Comparison of ENCODE assay signal across 21 cellular contexts in genomic region chr3:13425692-13426091, GRCh38. TPM values are rescaled to one million over a fixed set of nuclear protein-coding genes. Genes with fewer than 3 reads are reported as not detected.
DNase-seq lines count a peak whose midpoint lies in the region; ATAC-seq lines count a peak whose summit lies in the region.
"Had no signal": no experiment of that assay in that cellular context is flagged by ENCODE, and none has a peak within 500 bp of the region (broad histone marks: within the 10 kb centered on the region; RNA-seq: fewer than 3 reads in every experiment).

No MANE protein-coding gene starts in this region.

- no peaks in the 10 kb centered on the region for H3K27me3 ChIP-seq in naive thymus-derived CD4-positive, alpha-beta T cell (ENCODE audit: control insufficient read depth in 2 of 2, insufficient read depth in 2 of 2, low read length in 2 of 2)
- peaks cover 9 to 19% of the 10 kb centered on the region in 2 experiments for H3K27me3 ChIP-seq in mesenchymal stem cell (ENCODE audit: control insufficient read depth in 1 of 2, insufficient read depth in 1 of 2, low read length in 2 of 2)

- H2BK12ac ChIP-seq in mesenchymal stem cell (ENCODE audit: low read length in 2 of 2) = no peak overlapping the region

- H3K9ac ChIP-seq in mesenchymal stem cell (ENCODE audit: low read length) = no peak overlapping the region
- H3K9ac ChIP-seq: GM23248, KMS-11 had no signal

- H3K4me3 ChIP-seq in naive thymus-derived CD4-positive, alpha-beta T cell (ENCODE audit: low read length) = no peak overlapping the region
- no peak overlapping the region for H3K4me3 ChIP-seq in mesenchymal stem cell (ENCODE audit: insufficient read depth in 1 of 2, low read depth in 1 of 2, low read length in 2 of 2)
- H3K4me3 ChIP-seq: GM23248, HAP-1, SK-N-MC had no signal

- H2BK120ac ChIP-seq in mesenchymal stem cell (ENCODE audit: low read depth, low read length) = no peak overlapping the region

- no peak overlapping the region for H2AFZ ChIP-seq in mesenchymal stem cell (ENCODE audit: low read depth, low read length)
- H2AFZ ChIP-seq: GM23248 had no signal

- no peak overlapping the region for H3K4ac ChIP-seq in mesenchymal stem cell (ENCODE audit: low read depth in 1 of 2, low read length in 2 of 2)

- no peak overlapping the region for H3K14ac ChIP-seq in mesenchymal stem cell (ENCODE audit: low read length in 2 of 2)

- peaks cover 0 to 6% of the 10 kb centered on the region in 2 donors for H3K36me3 Mint-ChIP-seq in activated naive CD4-positive, alpha-beta T cell treated with anti-CD3 and anti-CD28 coated beads, Interleukin-2, amount 50 U/mL, for 72 hours
- peaks cover 8% of the 10 kb centered on the region for H3K36me3 Mint-ChIP-seq in activated naive CD4-positive, alpha-beta T cell treated with anti-CD3 and anti-CD28 coated beads, Interleukin-2, amount 10 ng/mL, durations not matched to agents 7 days and 5 days
- H3K36me3 Mint-ChIP-seq in T-cell = no peaks in the 10 kb centered on the region
- H3K36me3 Mint-ChIP-seq in naive thymus-derived CD4-positive, alpha-beta T cell = peaks cover 0 to 10% (median 0%) of the 10 kb centered on the region in 5 donors

- H3K23ac ChIP-seq in mesenchymal stem cell (ENCODE audit: low read length in 2 of 2) = no peak overlapping the region

- no peak for ATAC-seq in activated naive CD4-positive, alpha-beta T cell treated with anti-CD3 and anti-CD28 coated beads, Interleukin-2, amount 50 U/mL, for 72 hours
- ATAC-seq in T-cell (replicated peaks in 1 of 4) = no peak
- ATAC-seq in naive thymus-derived CD4-positive, alpha-beta T cell = no peak
- no peak for ATAC-seq in HG03025 (IDR thresholded peaks at IDR 0.05; ENCODE audit: low FRiP score, unreplicated experiment)
- ATAC-seq: CD8-positive, alpha-beta T cell had no signal

- H3K18ac ChIP-seq in mesenchymal stem cell (ENCODE audit: low read depth in 1 of 2, low read length in 2 of 2) = no peak overlapping the region

- peaks cover 78% of the 10 kb centered on the region for H3K4me1 Mint-ChIP-seq in activated naive CD4-positive, alpha-beta T cell treated with anti-CD3 and anti-CD28 coated beads, Interleukin-2, amount 10 ng/mL, durations not matched to agents 7 days and 5 days
- H3K4me1 Mint-ChIP-seq in T-cell = peaks cover 63 to 72% (median 66%) of the 10 kb centered on the region in 3 donors
- peaks cover 36 to 76% (median 60%) of the 10 kb centered on the region in 7 donors for H3K4me1 Mint-ChIP-seq in naive thymus-derived CD4-positive, alpha-beta T cell

- no peak overlapping the region for H2AK5ac ChIP-seq in mesenchymal stem cell (ENCODE audit: low read length, severe bottlenecking)

- no peak overlapping the region for H3K27ac ChIP-seq in naive thymus-derived CD4-positive, alpha-beta T cell (ENCODE audit: low read depth, low read length)
- no peak overlapping the region for H3K27ac ChIP-seq in mesenchymal stem cell (ENCODE audit: low read length, poor library complexity, severe bottlenecking)
- H3K27ac ChIP-seq: GM23248, KMS-11, RWPE1, SK-N-MC had no signal

- no peak overlapping the region for H3K4me3 Mint-ChIP-seq in activated naive CD4-positive, alpha-beta T cell treated with anti-CD3 and anti-CD28 coated beads, Interleukin-2, amount 10 ng/mL, durations not matched to agents 7 days and 5 days
- H3K4me3 Mint-ChIP-seq in T-cell = no peak overlapping the region
- peak overlapping the region in 2 of 10 donors; percentile 39 to 61 for H3K4me3 Mint-ChIP-seq in naive thymus-derived CD4-positive, alpha-beta T cell
- H3K4me3 Mint-ChIP-seq: CD8-positive, alpha-beta T cell had no signal

- CTCF ChIA-PET in activated naive CD4-positive, alpha-beta T cell treated with anti-CD3 and anti-CD28 coated beads, Interleukin-2, amount 10 ng/mL, durations not matched to agents 7 days and 5 days (lab: Charles Lee) = interaction anchor here (1.1 to 1.4 kb wide), 2 partner anchors 9 to 26 kb away, joined by 3 to 10 read pairs; no protein-coding TSS in a partner anchor
- CTCF ChIA-PET in T-cell (lab: Charles Lee) = interaction anchor here (0.6 to 2.9 kb wide), 2 partner anchors 27 to 77 kb away, joined by 5 to 17 read pairs; no protein-coding TSS in a partner anchor
- CTCF ChIA-PET in naive thymus-derived CD4-positive, alpha-beta T cell (lab: Charles Lee) = interaction anchor here (0.9 to 1.6 kb wide), 4 partner anchors 10 to 80 kb away, joined by 3 to 8 read pairs (median 6); no protein-coding TSS in a partner anchor

- H2BK5ac ChIP-seq in mesenchymal stem cell (ENCODE audit: low read depth, low read length, poor library complexity, severe bottlenecking) = no peak overlapping the region

- 69% methylated on average over 2 of the region's 2 CpGs for WGBS in mesenchymal stem cell

- DNase-seq in activated naive CD4-positive, alpha-beta T cell treated with anti-CD3 and anti-CD28 coated beads, Interleukin-2, amount 50 U/mL, for 72 hours (ENCODE audit: low spot score in 2 of 2) = no peak
- no peak for DNase-seq in activated naive CD4-positive, alpha-beta T cell treated with anti-CD3 and anti-CD28 coated beads, Interleukin-2, amount 10 ng/mL, durations not matched to agents 7 days and 5 days
- no peak for DNase-seq in T-cell
- DNase-seq in naive thymus-derived CD4-positive, alpha-beta T cell = no peak
- no peak for DNase-seq in mesenchymal stem cell
- no peak for DNase-seq in activated CD4-positive, alpha-beta T cell treated with anti-CD3 and anti-CD28 coated beads for 48 hours
- DNase-seq: CD8-positive, alpha-beta T cell; DMS153; GM23248; NCI-H1105; NCI-H146; NCI-H2029; NCI-H2227 treated with DMSO at 0.1 percent for 48 hours; NCI-H510A; NK-92 treated with Interleukin-12 subunit alpha and Interleukin-12 subunit beta, amount 100 ng/mL, for 24 hours; SHP77 treated with DMSO at 0.1 percent for 48 hours had no signal

- peak overlapping the region; percentile 11 to 40 for H3K27ac Mint-ChIP-seq in activated naive CD4-positive, alpha-beta T cell treated with anti-CD3 and anti-CD28 coated beads, Interleukin-2, amount 50 U/mL, for 72 hours
- no peak overlapping the region for H3K27ac Mint-ChIP-seq in activated naive CD4-positive, alpha-beta T cell treated with anti-CD3 and anti-CD28 coated beads, Interleukin-2, amount 10 ng/mL, durations not matched to agents 7 days and 5 days
- H3K27ac Mint-ChIP-seq in T-cell = peak overlapping the region; percentile 77 to 79
- peak overlapping the region in 8 of 9 donors; percentile 62 to 98 (median 78) for H3K27ac Mint-ChIP-seq in naive thymus-derived CD4-positive, alpha-beta T cell
- H3K27ac Mint-ChIP-seq: CD8-positive, alpha-beta T cell had no signal

- peaks cover 25 to 51% of the 10 kb centered on the region in 2 donors for H3K4me1 ChIP-seq in naive thymus-derived CD4-positive, alpha-beta T cell (ENCODE audit: control insufficient read depth in 2 of 2, insufficient read depth in 2 of 2, low read length in 2 of 2)
- H3K4me1 ChIP-seq in mesenchymal stem cell (ENCODE audit: control insufficient read depth, insufficient read depth, low read depth, low read length) = peaks cover under 1% of the 10 kb centered on the region

- no peak overlapping the region for H4K8ac ChIP-seq in mesenchymal stem cell (ENCODE audit: low read length)

- no peaks in the 10 kb centered on the region for H3K9me3 ChIP-seq in naive thymus-derived CD4-positive, alpha-beta T cell (ENCODE audit: control insufficient read depth in 2 of 3, low read length in 3 of 3)
- H3K9me3 ChIP-seq in mesenchymal stem cell (ENCODE audit: control insufficient read depth, low read length) = no peaks in the 10 kb centered on the region
- H3K9me3 ChIP-seq: HAP-1 had no signal

- no peaks in the 10 kb centered on the region for H3K79me1 ChIP-seq in mesenchymal stem cell (replicated peaks; ENCODE audit: low read length, poor library complexity, severe bottlenecking)

- H3K36me3 ChIP-seq in naive thymus-derived CD4-positive, alpha-beta T cell (ENCODE audit: control insufficient read depth in 2 of 3, insufficient read depth in 3 of 3, low read length in 3 of 3) = no peaks in the 10 kb centered on the region
- no peaks in the 10 kb centered on the region for H3K36me3 ChIP-seq in mesenchymal stem cell (ENCODE audit: control insufficient read depth in 1 of 2, insufficient read depth in 2 of 2, low read depth in 1 of 2, low read length in 2 of 2)
- H3K36me3 ChIP-seq: HAP-1 had no signal

- H3K4me2 ChIP-seq in mesenchymal stem cell (ENCODE audit: low read length, poor library complexity, severe bottlenecking) = no peak overlapping the region
- H3K4me2 ChIP-seq: KMS-11 had no signal

- intact Hi-C loops in naive thymus-derived CD4-positive, alpha-beta T cell (cut with micrococcal nuclease) = loop anchor here in 1 of 2 donors (10.0 kb wide), 1 partner anchor 1639 kb away; the partner anchor contains the start of gene MRPS25

- POLR2A ChIA-PET in T-cell (lab: Charles Lee) = no interaction called here
- POLR2A ChIA-PET in naive thymus-derived CD4-positive, alpha-beta T cell (lab: Charles Lee) = interaction anchor here (0.7 to 4.1 kb wide), 4 partner anchors 10 to 26 kb away, joined by 3 to 32 read pairs (median 14); no protein-coding TSS in a partner anchor

- no peak overlapping the region for H2BK15ac ChIP-seq in mesenchymal stem cell (ENCODE audit: low read depth, poor library complexity, severe bottlenecking)

- no peak overlapping the region for H4K91ac ChIP-seq in mesenchymal stem cell (ENCODE audit: low read length)

- H3K9me3 Mint-ChIP-seq in activated naive CD4-positive, alpha-beta T cell treated with anti-CD3 and anti-CD28 coated beads, Interleukin-2, amount 50 U/mL, for 72 hours = no peaks in the 10 kb centered on the region
- peaks cover 2% of the 10 kb centered on the region for H3K9me3 Mint-ChIP-seq in activated naive CD4-positive, alpha-beta T cell treated with anti-CD3 and anti-CD28 coated beads, Interleukin-2, amount 10 ng/mL, durations not matched to agents 7 days and 5 days
- no peaks in the 10 kb centered on the region for H3K9me3 Mint-ChIP-seq in T-cell
- H3K9me3 Mint-ChIP-seq in naive thymus-derived CD4-positive, alpha-beta T cell = peaks cover 0 to 2% (median 0%) of the 10 kb centered on the region in 11 donors
- H3K9me3 Mint-ChIP-seq: CD8-positive, alpha-beta T cell had no signal

- H3K27me3 Mint-ChIP-seq in activated naive CD4-positive, alpha-beta T cell treated with anti-CD3 and anti-CD28 coated beads, Interleukin-2, amount 10 ng/mL, durations not matched to agents 7 days and 5 days = no peaks in the 10 kb centered on the region
- H3K27me3 Mint-ChIP-seq in T-cell = no peaks in the 10 kb centered on the region
- no peaks in the 10 kb centered on the region for H3K27me3 Mint-ChIP-seq in naive thymus-derived CD4-positive, alpha-beta T cell

RNA-seq across cellular contexts. Expression of gene NUP210, which starts 5.6 kb away (rescaled TPM):
- total RNA-seq in activated naive CD4-positive, alpha-beta T cell treated with anti-CD3 and anti-CD28 coated beads, Interleukin-2, amount 50 U/mL, for 72 hours = 100 to 1,000 TPM; 116 to 147 TPM
- total RNA-seq in T-cell = 100 to 1,000 TPM; 117 to 148 (median 125) TPM
- 100 to 1,000 TPM; 131 to 164 (median 150) TPM for total RNA-seq in naive thymus-derived CD4-positive, alpha-beta T cell
- polyA plus RNA-seq in naive thymus-derived CD4-positive, alpha-beta T cell = 10 to 100 TPM; 52.6 to 93.6 TPM
- 0.04 TPM for polyA plus RNA-seq in mesenchymal stem cell (2013, experiment 1 of 2)
- polyA plus RNA-seq in mesenchymal stem cell (2013, experiment 2 of 2) = 0.04 TPM
- total RNA-seq: GM23248 had no signal

RNA-seq across cellular contexts. Expression of gene HDAC11, which starts 54.4 kb away (rescaled TPM):
- total RNA-seq in activated naive CD4-positive, alpha-beta T cell treated with anti-CD3 and anti-CD28 coated beads, Interleukin-2, amount 50 U/mL, for 72 hours = 1 to 10 TPM; 3.7 TPM
- 10 to 100 TPM in 1 of 5 donors, 1 to 10 TPM in 4; 5.9 to 10.4 (median 7.9) TPM for total RNA-seq in T-cell
- total RNA-seq in naive thymus-derived CD4-positive, alpha-beta T cell = 1 to 10 TPM; 1.2 to 8.0 (median 7.3) TPM
- polyA plus RNA-seq in naive thymus-derived CD4-positive, alpha-beta T cell = 1 to 10 TPM; 4.5 to 6.3 TPM
- 7.0 TPM for polyA plus RNA-seq in mesenchymal stem cell (2013, experiment 1 of 2)
- polyA plus RNA-seq in mesenchymal stem cell (2013, experiment 2 of 2) = 9.6 TPM
